Comparison of ENCODE assay signal across 9 cellular contexts in the genomic region with DNA sequence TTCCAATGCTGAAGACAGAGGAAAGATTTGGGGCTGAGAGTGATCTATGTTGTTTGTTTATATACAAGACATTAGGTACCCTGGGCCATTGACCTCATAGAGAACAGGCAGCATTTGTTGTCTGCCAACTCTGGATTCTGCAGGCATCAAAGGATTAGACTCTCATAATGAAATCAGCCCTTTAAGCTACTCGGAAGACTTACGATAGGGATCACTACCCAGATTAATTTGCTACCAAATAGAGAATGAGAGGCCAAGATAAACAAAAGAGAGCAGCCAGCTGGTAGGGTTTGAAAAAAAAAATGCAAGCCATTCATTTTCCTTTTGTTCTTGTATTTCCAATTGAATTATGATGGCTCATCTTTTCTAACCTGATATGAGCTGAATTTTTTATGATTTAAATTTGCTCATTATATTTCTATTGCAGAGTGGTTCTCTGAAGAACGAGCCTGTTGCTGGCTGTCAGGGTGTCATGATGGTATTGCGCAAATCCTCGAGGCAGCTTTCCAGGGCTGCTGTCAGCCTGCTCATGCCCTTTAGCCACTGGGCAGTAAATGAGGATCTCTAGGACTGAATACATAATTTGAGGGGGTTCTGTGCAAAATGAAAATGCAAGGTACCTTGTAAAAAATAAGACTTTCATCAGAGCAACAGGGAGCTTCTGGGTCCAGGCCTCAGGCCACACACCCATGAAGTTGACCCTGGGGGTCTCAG.
DNase-seq lines count a peak whose midpoint lies in the region; ATAC-seq and TF ChIP-seq lines count a peak whose summit lies in the region.
"Had no signal": no experiment of that assay in that cellular context is flagged by ENCODE, and none has a peak within 500 bp of the region (broad histone marks: within the 10 kb centered on the region; RNA-seq: fewer than 3 reads in every experiment).

No MANE protein-coding gene starts in this region.

- H3K27me3 ChIP-seq in vagina, result no peaks in the 10 kb centered on the region

- no peaks in the 10 kb centered on the region for H3K36me3 ChIP-seq in vagina

- no peaks in the 10 kb centered on the region for H3K9me3 ChIP-seq in vagina

- peaks cover under 1% of the 10 kb centered on the region for H3K36me3 Mint-ChIP-seq in osteocyte (ENCODE audit: unreplicated experiment)

- H3K4me1 ChIP-seq in vagina, result peaks cover 6% of the 10 kb centered on the region

- H3K4me3 ChIP-seq in fibroblast of mammary gland (ENCODE audit: control insufficient read depth, low read depth, low read length), result no peak overlapping the region
- H3K4me3 ChIP-seq in vagina, result no peak overlapping the region

- DNase-seq in NCI-H82 (lab: John Stamatoyannopoulos, UW) (peak; percentile 94), fibroblast of mammary gland (ENCODE audit: low read depth) (peak; percentile 47), renal cortical epithelial cell (ENCODE audit: low read depth) (peak; percentile 81), amniotic stem cell (lab: John Stamatoyannopoulos, UW) (no peak), vagina (ENCODE audit: extremely low spot score in 2 of 2) (no peak), osteocyte (ENCODE audit: extremely low spot score, unreplicated experiment) (no peak)
- DNase-seq: activated CD4-positive, alpha-beta T cell treated with anti-CD3 and anti-CD28 coated beads for 1 hour had no signal

- peaks cover 13% of the 10 kb centered on the region for H3K4me1 Mint-ChIP-seq in osteocyte (ENCODE audit: unreplicated experiment)

- peaks cover 25% of the 10 kb centered on the region for H3K9me3 Mint-ChIP-seq in osteocyte (ENCODE audit: unreplicated experiment)

- intact Hi-C loops in vagina (cut with DNase I), result no loop called here

- TF ChIP-seq POLR2A in vagina (IDR thresholded peaks at IDR 0.05), result no peak

- no peak for ATAC-seq in GM19463 (IDR thresholded peaks at IDR 0.05; ENCODE audit: unreplicated experiment)

- peaks cover 22% of the 10 kb centered on the region for H3K27me3 Mint-ChIP-seq in osteocyte (ENCODE audit: unreplicated experiment)

- H3K27ac ChIP-seq in vagina, result no peak overlapping the region

- H3K27ac Mint-ChIP-seq in osteocyte (ENCODE audit: unreplicated experiment), result no peak overlapping the region

- TF ChIP-seq EP300 in Ishikawa (IDR thresholded peaks at IDR 0.05; ENCODE audit: borderline replicate concordance), result no peak

- TF ChIP-seq CTCF in fibroblast of mammary gland (conservative IDR thresholded peaks at IDR 0.05; ENCODE audit: control insufficient read depth, insufficient read depth, low read depth, low read length) (no peak), vagina (IDR thresholded peaks at IDR 0.05) (no peak), osteocyte (IDR thresholded peaks at IDR 0.05) (no peak)

- no peak overlapping the region for H3K4me3 Mint-ChIP-seq in osteocyte (ENCODE audit: unreplicated experiment)

- TF ChIP-seq RAD21 in Ishikawa (IDR thresholded peaks at IDR 0.05; ENCODE audit: low read depth), result no peak

TF ChIP-seq in Ishikawa, 13 proteins besides CTCF, POLR2A, EP300 and RAD21:
- TF ChIP-seq CEBPB (IDR thresholded peaks at IDR 0.05) (peak; percentile 66), EGR1 (IDR thresholded peaks at IDR 0.05) (no peak)

Comparison
In these comparisons a context has a peak if more than half of its experiments do, and no peak if none do; other contexts are left out.
1. DNase-seq: peak in NCI-H82 (single experiment), fibroblast of mammary gland (single experiment) and renal cortical epithelial cell (single experiment); none in amniotic stem cell (single experiment), vagina (0 of 2) and osteocyte (single experiment).